8 cellular contexts compared by ENCODE assay signal in the genomic region with DNA sequence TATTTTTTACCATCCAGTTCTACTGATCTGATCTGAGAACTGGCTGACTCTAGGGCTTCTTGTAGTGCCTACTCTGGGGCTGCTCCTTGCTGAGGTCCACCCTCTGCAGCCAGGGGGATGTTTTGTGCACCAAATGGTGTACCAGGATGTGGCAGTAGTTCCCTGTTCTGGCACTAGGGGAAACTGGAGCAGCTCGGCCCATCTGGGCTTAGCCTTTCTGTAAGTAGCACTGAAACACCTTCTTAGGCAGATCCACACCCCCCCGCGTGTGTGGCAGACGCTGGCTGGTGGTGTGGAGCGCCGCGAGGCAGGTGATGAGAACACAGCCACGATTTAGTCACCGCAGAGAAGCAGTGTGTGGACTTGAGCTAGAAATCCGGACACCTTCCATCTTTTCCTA. TPM values are rescaled to one million over a fixed set of nuclear protein-coding genes. Genes with fewer than 3 reads are reported as not detected.
DNase-seq lines count a peak whose midpoint lies in the region; ATAC-seq and TF ChIP-seq lines count a peak whose summit lies in the region.
"Had no signal": no experiment of that assay in that cellular context is flagged by ENCODE, and none has a peak within 500 bp of the region (broad histone marks: within the 10 kb centered on the region; RNA-seq: fewer than 3 reads in every experiment).

No MANE protein-coding gene starts in this region.

- TF ChIP-seq CTCF in WTC11 (IDR thresholded peaks at IDR 0.05) (peak; percentile 43; the same call in 1 of the 2 replicates), suprapubic skin (IDR thresholded peaks at IDR 0.05) (peak; percentile 30 to 53)

- no peak for TF ChIP-seq POLR2A in suprapubic skin (IDR thresholded peaks at IDR 0.05)

- no peaks in the 10 kb centered on the region for H3K27me3 ChIP-seq in suprapubic skin

- peaks cover 14% of the 10 kb centered on the region for H3K4me1 Mint-ChIP-seq in WTC11

- ATAC-seq in WTC11 (peak; percentile 99), left cardiac atrium (peak; percentile 35 to 65), HG02678 (IDR thresholded peaks at IDR 0.05; ENCODE audit: unreplicated experiment) (no peak)

- no peak overlapping the region for H3K27ac ChIP-seq in suprapubic skin

- no peaks in the 10 kb centered on the region for H3K9me3 ChIP-seq in suprapubic skin

- POLR2A ChIA-PET in WTC11 (lab: Charles Lee): no interaction called here

- 62% methylated on average over 10 of the region's 10 CpGs for WGBS in suprapubic skin

- intact Hi-C loops in left cardiac atrium (cut with DNase I): no loop called here

- peak; percentile 55 for DNase-seq in EL
- peak; percentile 37 to 58 for DNase-seq in Kasumi-1 (lab: John Stamatoyannopoulos, UW)
- peak; percentile 79 for DNase-seq in WTC11 (ENCODE audit: low spot score)
- peak; percentile 38 for DNase-seq in left cardiac atrium
- no peak for DNase-seq in suprapubic skin (ENCODE audit: low spot score in 2 of 2)
- no peak for DNase-seq in GM19238 (ENCODE audit: insufficient read length, low spot score)

- no peaks in the 10 kb centered on the region for H3K27me3 Mint-ChIP-seq in WTC11 (ENCODE audit: low read depth)
- H3K27me3 Mint-ChIP-seq: T-cell had no signal

- CTCF ChIA-PET in WTC11 (lab: Charles Lee): interaction anchor here (0.6 to 2.2 kb wide), 22 partner anchors 8 to 264 kb away, joined by 3 to 19 read pairs (median 4); no protein-coding TSS in a partner anchor

- no peak overlapping the region for H3K4me3 ChIP-seq in suprapubic skin

- TF ChIP-seq EP300 in suprapubic skin (IDR thresholded peaks at IDR 0.05): no peak

- H3K4me3 Mint-ChIP-seq in WTC11: no peak overlapping the region
- H3K4me3 Mint-ChIP-seq: T-cell had no signal

- H3K27ac Mint-ChIP-seq in WTC11: peak overlapping the region; percentile 43
- H3K27ac Mint-ChIP-seq: T-cell had no signal

- H3K36me3 Mint-ChIP-seq in WTC11: 0 out of 2 replicates have a peak, but pooled peaks cover 3% of the 10 kb centered on the region
- H3K36me3 Mint-ChIP-seq: T-cell had no signal

- no peaks in the 10 kb centered on the region for H3K9me3 Mint-ChIP-seq in WTC11
- H3K9me3 Mint-ChIP-seq: T-cell had no signal

- H3K36me3 ChIP-seq in suprapubic skin: peaks cover 8% of the 10 kb centered on the region

- H3K4me1 ChIP-seq in suprapubic skin: peaks cover 11% of the 10 kb centered on the region

TF ChIP-seq in WTC11, 78 proteins besides CTCF, POLR2A, EP300 and RAD21 (continues in another document):
- TF ChIP-seq ATF3 (CRISPR knock-in tag; conservative IDR thresholded peaks at IDR 0.05) (no peak), OVOL2 (CRISPR knock-in tag; IDR thresholded peaks at IDR 0.05; ENCODE audit: borderline replicate concordance) (no peak), ARID4B (CRISPR knock-in tag; IDR thresholded peaks at IDR 0.05; ENCODE audit: borderline replicate concordance) (no peak), TEAD4 (CRISPR knock-in tag; IDR thresholded peaks at IDR 0.05) (no peak), CBFB (CRISPR knock-in tag; IDR thresholded peaks at IDR 0.05; ENCODE audit: low read depth) (no peak), NFATC4 (CRISPR knock-in tag; IDR thresholded peaks at IDR 0.05) (no peak)
- TF ChIP-seq, protein P1, sequence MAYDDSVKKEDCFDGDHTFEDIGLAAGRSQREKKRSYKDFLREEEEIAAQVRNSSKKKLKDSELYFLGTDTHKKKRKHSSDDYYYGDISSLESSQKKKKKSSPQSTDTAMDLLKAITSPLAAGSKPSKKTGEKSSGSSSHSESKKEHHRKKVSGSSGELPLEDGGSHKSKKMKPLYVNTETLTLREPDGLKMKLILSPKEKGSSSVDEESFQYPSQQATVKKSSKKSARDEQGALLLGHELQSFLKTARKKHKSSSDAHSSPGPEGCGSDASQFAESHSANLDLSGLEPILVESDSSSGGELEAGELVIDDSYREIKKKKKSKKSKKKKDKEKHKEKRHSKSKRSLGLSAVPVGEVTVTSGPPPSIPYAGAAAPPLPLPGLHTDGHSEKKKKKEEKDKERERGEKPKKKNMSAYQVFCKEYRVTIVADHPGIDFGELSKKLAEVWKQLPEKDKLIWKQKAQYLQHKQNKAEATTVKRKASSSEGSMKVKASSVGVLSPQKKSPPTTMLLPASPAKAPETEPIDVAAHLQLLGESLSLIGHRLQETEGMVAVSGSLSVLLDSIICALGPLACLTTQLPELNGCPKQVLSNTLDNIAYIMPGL (CRISPR knock-in tag; IDR thresholded peaks at IDR 0.05): no peak
- TF ChIP-seq, protein P2, sequence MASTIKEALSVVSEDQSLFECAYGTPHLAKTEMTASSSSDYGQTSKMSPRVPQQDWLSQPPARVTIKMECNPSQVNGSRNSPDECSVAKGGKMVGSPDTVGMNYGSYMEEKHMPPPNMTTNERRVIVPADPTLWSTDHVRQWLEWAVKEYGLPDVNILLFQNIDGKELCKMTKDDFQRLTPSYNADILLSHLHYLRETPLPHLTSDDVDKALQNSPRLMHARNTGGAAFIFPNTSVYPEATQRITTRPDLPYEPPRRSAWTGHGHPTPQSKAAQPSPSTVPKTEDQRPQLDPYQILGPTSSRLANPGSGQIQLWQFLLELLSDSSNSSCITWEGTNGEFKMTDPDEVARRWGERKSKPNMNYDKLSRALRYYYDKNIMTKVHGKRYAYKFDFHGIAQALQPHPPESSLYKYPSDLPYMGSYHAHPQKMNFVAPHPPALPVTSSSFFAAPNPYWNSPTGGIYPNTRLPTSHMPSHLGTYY (CRISPR knock-in tag; IDR thresholded peaks at IDR 0.05): no peak
- TF ChIP-seq, protein P3, sequence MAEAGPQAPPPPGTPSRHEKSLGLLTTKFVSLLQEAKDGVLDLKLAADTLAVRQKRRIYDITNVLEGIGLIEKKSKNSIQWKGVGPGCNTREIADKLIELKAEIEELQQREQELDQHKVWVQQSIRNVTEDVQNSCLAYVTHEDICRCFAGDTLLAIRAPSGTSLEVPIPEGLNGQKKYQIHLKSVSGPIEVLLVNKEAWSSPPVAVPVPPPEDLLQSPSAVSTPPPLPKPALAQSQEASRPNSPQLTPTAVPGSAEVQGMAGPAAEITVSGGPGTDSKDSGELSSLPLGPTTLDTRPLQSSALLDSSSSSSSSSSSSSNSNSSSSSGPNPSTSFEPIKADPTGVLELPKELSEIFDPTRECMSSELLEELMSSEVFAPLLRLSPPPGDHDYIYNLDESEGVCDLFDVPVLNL (CRISPR knock-in tag; IDR thresholded peaks at IDR 0.05; ENCODE audit: borderline replicate concordance, low read depth): no peak

RNA-seq across cellular contexts. Expression of gene DUSP14, which starts 17.0 kb away (rescaled TPM):
- total RNA-seq in WTC11 (2021) (18.2 to 22.4 TPM (median 18.9 TPM) in 3 replicates), left cardiac atrium (10 to 100 TPM; 18.7 to 19.1 TPM), suprapubic skin (100 to 1,000 TPM in 1 of 4 donors, 10 to 100 TPM in 3; 31.4 to 107 (median 68.5) TPM)

Comparison
In these comparisons a context has a peak if more than half of its experiments do, and no peak if none do; other contexts are left out.
1. DNase-seq: peak in EL (single experiment), Kasumi-1 (2 of 2), WTC11 (single experiment) and left cardiac atrium (single experiment); none in suprapubic skin (0 of 2) and GM19238 (single experiment).